In the genomic region with DNA sequence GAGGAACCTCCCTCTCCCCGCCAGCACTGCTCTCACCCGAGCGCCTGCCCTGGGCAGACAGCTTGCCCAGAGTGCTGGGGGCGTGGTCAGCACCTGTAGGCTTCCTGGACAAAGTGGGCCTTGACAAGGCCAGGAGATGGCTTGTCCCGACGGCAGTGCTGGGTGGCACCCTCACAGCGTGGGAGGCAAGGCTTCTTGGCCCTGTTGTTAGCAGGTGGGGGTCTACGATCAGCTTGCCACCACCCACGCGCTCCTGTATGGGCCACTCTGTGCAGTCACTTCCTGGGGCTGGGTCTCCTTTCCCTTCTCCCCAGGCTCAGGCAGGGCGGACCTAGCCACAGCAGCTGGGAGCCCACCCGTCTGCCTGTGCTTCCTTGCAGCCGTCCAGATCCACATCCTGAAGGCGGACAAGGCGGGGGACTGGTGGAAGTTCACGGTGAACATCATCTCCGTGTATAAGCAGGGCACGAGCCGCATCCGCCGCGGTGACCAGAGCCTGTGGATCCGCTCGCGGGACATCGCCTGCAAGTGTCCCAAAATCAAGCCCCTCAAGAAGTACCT, we compare ENCODE assay signal across 8 cellular contexts.
DNase-seq lines count a peak whose midpoint lies in the region; ATAC-seq and TF ChIP-seq lines count a peak whose summit lies in the region.

No MANE protein-coding gene starts in this region.

- peak overlapping the region in 1 of 3 experiments; percentile 43 for H3K27ac Mint-ChIP-seq in nephron

- DNase-seq in CD1c-positive myeloid dendritic cell (ENCODE audit: extremely low spot score) (peak; percentile 9), KG1 (lab: John Stamatoyannopoulos, UW) (no peak), RWPE1 (ENCODE audit: low spot score) (no peak)

- H3K9ac ChIP-seq in OCI-LY3 (ENCODE audit: low read length) (peak overlapping the region; percentile 90), duodenal mucosa (ENCODE audit: low read depth in 1 of 2, low read length in 2 of 2) (peak overlapping the region; percentile 63 to 68)

- no peaks in the 10 kb centered on the region for H3K36me3 Mint-ChIP-seq in nephron (ENCODE audit: low read depth)

- no peaks in the 10 kb centered on the region for H3K27me3 ChIP-seq in OCI-LY3 (ENCODE audit: low read depth, low read length)
- no peaks in the 10 kb centered on the region for H3K27me3 ChIP-seq in duodenal mucosa (ENCODE audit: control insufficient read depth in 1 of 2, insufficient read depth in 2 of 2, low read length in 2 of 2)

- no peaks in the 10 kb centered on the region for H4K20me1 ChIP-seq in OCI-LY3 (ENCODE audit: insufficient read depth, low read length)

- TF ChIP-seq CTCF in OCI-LY3 (IDR thresholded peaks at IDR 0.05; ENCODE audit: low read depth, low read length), result no peak
- no peak for TF ChIP-seq CTCF in nephron (IDR thresholded peaks at IDR 0.05; ENCODE audit: unreplicated experiment in 3 of 3)
- TF ChIP-seq CTCF in RWPE1 (conservative IDR thresholded peaks at IDR 0.05; ENCODE audit: low read depth), result no peak

- H3K27ac ChIP-seq in OCI-LY3 (ENCODE audit: low read length) (peak overlapping the region; percentile 53), duodenal mucosa (ENCODE audit: low read depth, low read length) (peak overlapping the region; percentile 14), RWPE1 (no peak overlapping the region)

- H3K9me3 ChIP-seq in OCI-LY3 (ENCODE audit: insufficient read depth, low read length) (no peaks in the 10 kb centered on the region), duodenal mucosa (ENCODE audit: control insufficient read depth in 1 of 2, low read length in 2 of 2) (no peaks in the 10 kb centered on the region)

- CTCF ChIA-PET in RWPE1 (lab: Yijun Ruan, JAX), result no interaction called here

- no peaks in the 10 kb centered on the region for H3K9me3 Mint-ChIP-seq in nephron

- peak overlapping the region; percentile 72 for H2AFZ ChIP-seq in OCI-LY3 (ENCODE audit: low read depth, low read length)

- peaks cover 21% of the 10 kb centered on the region for H3K27me3 Mint-ChIP-seq in nephron (ENCODE audit: low read depth)

- ATAC-seq in GM19395 (IDR thresholded peaks at IDR 0.05; ENCODE audit: unreplicated experiment), result no peak
- ATAC-seq in HG03108 (IDR thresholded peaks at IDR 0.05; ENCODE audit: unreplicated experiment), result no peak

- H3K4me2 ChIP-seq in OCI-LY3 (ENCODE audit: low read length), result peak overlapping the region; percentile 99

- H3K36me3 ChIP-seq in OCI-LY3 (replicated peaks; ENCODE audit: low read depth, low read length) (no peaks in the 10 kb centered on the region), duodenal mucosa (ENCODE audit: control insufficient read depth in 1 of 2, insufficient read depth in 2 of 2, low read length in 2 of 2) (no peaks in the 10 kb centered on the region)

- H3K4me3 Mint-ChIP-seq in nephron, result peak overlapping the region; percentile 74 to 79 (median 75)

- H3K4me1 ChIP-seq in OCI-LY3 (ENCODE audit: low read length) (peaks cover 18% of the 10 kb centered on the region; the same call in 1 of the 2 replicates), duodenal mucosa (ENCODE audit: control insufficient read depth in 1 of 2, insufficient read depth in 2 of 2, low read length in 2 of 2) (peaks cover 19 to 35% of the 10 kb centered on the region in 2 donors)

- POLR2A ChIA-PET in RWPE1 (lab: Yijun Ruan, JAX; ENCODE audit: low non-redundant PET), result no interaction called here

- H3K4me3 ChIP-seq in OCI-LY3 (ENCODE audit: low read length) (peak overlapping the region; percentile 97), duodenal mucosa (ENCODE audit: low read depth in 1 of 2, low read length in 2 of 2) (peak overlapping the region; percentile 57 to 62)

- peaks cover 43% of the 10 kb centered on the region for H3K4me1 Mint-ChIP-seq in nephron

- H3K79me2 ChIP-seq in OCI-LY3 (ENCODE audit: low read length), result no peaks in the 10 kb centered on the region
